ENCODE assay signal across 17 cellular contexts in genomic region chr20:58420798-58421496, GRCh38. TPM values are rescaled to one million over a fixed set of nuclear protein-coding genes. Genes with fewer than 3 reads are reported as not detected.
DNase-seq lines count a peak whose midpoint lies in the region; ATAC-seq and TF ChIP-seq lines count a peak whose summit lies in the region.
"Had no signal": no experiment of that assay in that cellular context is flagged by ENCODE, and none has a peak within 500 bp of the region (broad histone marks: within the 10 kb centered on the region; RNA-seq: fewer than 3 reads in every experiment).

No MANE protein-coding gene starts in this region.

- intact Hi-C loops in left ventricle myocardium superior (cut with micrococcal nuclease), result no loop called here
- intact Hi-C loops in CD4-positive, alpha-beta T cell (cut with DNase I, micrococcal nuclease), result no loop called here

- no peak for ATAC-seq in WTC11
- ATAC-seq in left ventricle myocardium superior, result no peak
- ATAC-seq in CD4-positive, alpha-beta T cell (ENCODE audit: poor library complexity), result no peak

- H3K36me3 Mint-ChIP-seq in WTC11, result peaks cover 29% of the 10 kb centered on the region
- H3K36me3 Mint-ChIP-seq in CD4-positive, alpha-beta T cell (ENCODE audit: low read depth), result peaks cover 74% of the 10 kb centered on the region

- no peaks in the 10 kb centered on the region for H3K27me3 Mint-ChIP-seq in WTC11 (ENCODE audit: low read depth)
- no peaks in the 10 kb centered on the region for H3K27me3 Mint-ChIP-seq in CD4-positive, alpha-beta T cell

- peaks cover 26% of the 10 kb centered on the region for H3K4me1 ChIP-seq in HEK293 (ENCODE audit: control insufficient read depth, insufficient read depth, low read length)

- CTCF ChIA-PET in AG04449 (lab: Yijun Ruan, JAX) (interaction anchor here (0.6 to 2.7 kb wide), 4 partner anchors 13 to 231 kb away, joined by 3 to 12 read pairs (median 3); no protein-coding TSS in a partner anchor), HEK293 (lab: Yijun Ruan, JAX) (interaction anchor here (0.6 to 0.7 kb wide), 2 partner anchors 78 to 103 kb away, joined by 3 read pairs; no protein-coding TSS in a partner anchor), WTC11 (lab: Charles Lee) (interaction anchor here (0.9 to 2.5 kb wide), 2 partner anchors 17 to 27 kb away, joined by 4 to 13 read pairs; no protein-coding TSS in a partner anchor)
- CTCF ChIA-PET in CD4-positive, alpha-beta T cell (lab: Charles Lee), result no interaction called here

- peak overlapping the region; percentile 46 for H3K27ac Mint-ChIP-seq in WTC11
- H3K27ac Mint-ChIP-seq in CD4-positive, alpha-beta T cell, result no peak overlapping the region
- H3K27ac Mint-ChIP-seq: neural progenitor cell had no signal

- H3K4me3 Mint-ChIP-seq in WTC11, result no peak overlapping the region
- no peak overlapping the region for H3K4me3 Mint-ChIP-seq in CD4-positive, alpha-beta T cell
- H3K4me3 Mint-ChIP-seq: neural progenitor cell had no signal

- POLR2A ChIA-PET in AG04449 (lab: Yijun Ruan, JAX), result interaction anchor here (0.7 to 1.2 kb wide), 2 partner anchors 13 to 32 kb away, joined by 3 to 4 read pairs; partner anchors contain the start of gene VAPB
- POLR2A ChIA-PET in HEK293 (lab: Yijun Ruan, JAX), result interaction anchor here (0.7 to 1.4 kb wide), 2 partner anchors 11 to 32 kb away, joined by 3 to 4 read pairs; partner anchors contain the start of gene VAPB
- POLR2A ChIA-PET in WTC11 (lab: Charles Lee), result interaction anchor here (0.6 kb wide), 2 partner anchors 121 to 233 kb away, joined by 3 to 4 read pairs; no protein-coding TSS in a partner anchor
- POLR2A ChIA-PET in CD4-positive, alpha-beta T cell (lab: Charles Lee), result interaction anchor here (0.6 to 2.0 kb wide), 2 partner anchors 13 to 952 kb away, joined by 3 to 8 read pairs; no protein-coding TSS in a partner anchor

- H3K27me3 ChIP-seq in CD4-positive, alpha-beta T cell (ENCODE audit: control insufficient read depth, insufficient read depth, low read length), result no peaks in the 10 kb centered on the region
- H3K27me3 ChIP-seq: cardiac muscle cell, neural progenitor cell, stomach had no signal

- H3K4me3 ChIP-seq in AG04449 (ENCODE audit: low read depth, low read length) (no peak overlapping the region), HEK293 (ENCODE audit: low read depth, low read length) (no peak overlapping the region)
- H3K4me3 ChIP-seq: cardiac muscle cell, neural progenitor cell, stomach had no signal

- peaks cover 0 to 28% of the 10 kb centered on the region in 2 experiments; a peak in 2 of 3 replicates for H3K36me3 ChIP-seq in HEK293 (ENCODE audit: control insufficient read depth in 2 of 2, insufficient read depth in 1 of 2, low read length in 2 of 2)
- H3K36me3 ChIP-seq: cardiac muscle cell, neural progenitor cell had no signal

- DNase-seq in AG04449 (ENCODE audit: low read depth, low spot score) (peak; percentile 17), WTC11 (ENCODE audit: low spot score) (no peak), hepatic stellate cell (ENCODE audit: low spot score) (peak; percentile 75), left ventricle myocardium superior (no peak), HuH-7.5 (ENCODE audit: low spot score) (no peak), NCI-H1048 (lab: John Stamatoyannopoulos, UW) (no peak)
- no peak for DNase-seq in CD4-positive, alpha-beta T cell
- DNase-seq: activated CD8-positive, alpha-beta memory T cell treated with anti-CD3 and anti-CD28 coated beads, Interleukin-2, amount 50 U/mL, for 48 hours; C1 segment of cervical spinal cord; NCI-H146; NK-92 treated with Interleukin-12 subunit alpha and Interleukin-12 subunit beta, amount 100 ng/mL, for 24 hours; stimulated activated CD4-positive, alpha-beta T cell treated with anti-CD3 and anti-CD28 coated beads, Interleukin-1b, Interleukin-23, amount 100 ng/mL, for 48 hours; stomach; T-helper 9 cell had no signal

- H3K4me1 Mint-ChIP-seq in WTC11, result peaks cover 60% of the 10 kb centered on the region
- peaks cover 38% of the 10 kb centered on the region for H3K4me1 Mint-ChIP-seq in CD4-positive, alpha-beta T cell (ENCODE audit: low read depth)

- no peaks in the 10 kb centered on the region for H3K9me3 ChIP-seq in HEK293 (ENCODE audit: control insufficient read depth, insufficient read depth, low read depth, low read length)
- H3K9me3 ChIP-seq in CD4-positive, alpha-beta T cell (ENCODE audit: control insufficient read depth, low read length), result no peaks in the 10 kb centered on the region
- H3K9me3 ChIP-seq: stomach had no signal

- H3K9me3 Mint-ChIP-seq in WTC11, result peaks cover 4% of the 10 kb centered on the region; the same call in 1 of the 2 replicates
- no peaks in the 10 kb centered on the region for H3K9me3 Mint-ChIP-seq in CD4-positive, alpha-beta T cell

- no peak overlapping the region for H3K27ac ChIP-seq in HEK293 (ENCODE audit: extremely low read depth, low read depth, low read length)
- H3K27ac ChIP-seq in CD4-positive, alpha-beta T cell (ENCODE audit: low read depth, low read length), result no peak overlapping the region
- H3K27ac ChIP-seq: cardiac muscle cell, neural progenitor cell, stomach had no signal

- TF ChIP-seq CTCF in AG04449 (IDR thresholded peaks at IDR 0.05; ENCODE audit: insufficient read depth, low read length, missing control alignments) (no peak), HEK293 (tag by site-specific recombination; IDR thresholded peaks at IDR 0.05) (no peak), WTC11 (IDR thresholded peaks at IDR 0.05) (no peak)
- TF ChIP-seq CTCF in CD4-positive, alpha-beta T cell (IDR thresholded peaks at IDR 0.05), result no peak

TF ChIP-seq in HEK293, 187 proteins besides CTCF, POLR2A, EP300 and RAD21 (continues in another document):
- peak; percentile 85 for TF ChIP-seq PRDM10 (tag by site-specific recombination; IDR thresholded peaks at IDR 0.05)
- TF ChIP-seq WT1 (tag by site-specific recombination; IDR thresholded peaks at IDR 0.05), result 0 out of 2 replicates have a peak, but pooled peaks have one; percentile 14

TF ChIP-seq in WTC11, 78 proteins besides CTCF, POLR2A, EP300 and RAD21 (continues in another document):
- TF ChIP-seq E2F1 (CRISPR knock-in tag; IDR thresholded peaks at IDR 0.05), result no peak
- TF ChIP-seq NFATC4 (CRISPR knock-in tag; IDR thresholded peaks at IDR 0.05), result no peak
- TF ChIP-seq JUN (CRISPR knock-in tag; IDR thresholded peaks at IDR 0.05), result no peak
- no peak for TF ChIP-seq PRDM15 (CRISPR knock-in tag; IDR thresholded peaks at IDR 0.05)
- no peak for TF ChIP-seq CREM (CRISPR knock-in tag; IDR thresholded peaks at IDR 0.05)
- TF ChIP-seq E2F4 (CRISPR knock-in tag; IDR thresholded peaks at IDR 0.05; ENCODE audit: borderline replicate concordance, low read depth), result no peak
- TF ChIP-seq SP1 (CRISPR knock-in tag; conservative IDR thresholded peaks at IDR 0.05), result no peak
- TF ChIP-seq TCF7 (CRISPR knock-in tag; IDR thresholded peaks at IDR 0.05; ENCODE audit: low read depth), result no peak
- TF ChIP-seq ZNF263 (CRISPR knock-in tag; IDR thresholded peaks at IDR 0.05; ENCODE audit: low read depth), result no peak
- TF ChIP-seq ATF1 (CRISPR knock-in tag; IDR thresholded peaks at IDR 0.05), result no peak

RNA-seq across cellular contexts. Expression of gene VAPB, which starts 31.9 kb away (rescaled TPM):
- total RNA-seq in WTC11 (2021), result 46.6 to 55.8 TPM (median 54.8 TPM) in 3 replicates
- 74.5 TPM for total RNA-seq in left ventricle myocardium superior
- total RNA-seq in CD4-positive, alpha-beta T cell, result 10 to 100 TPM; 25.2 to 29.4 TPM

Comparison
In these comparisons a context has a peak if more than half of its experiments do, and no peak if none do; other contexts are left out.
1. DNase-seq: peak in AG04449 (single experiment) and hepatic stellate cell (single experiment); none in WTC11 (single experiment), left ventricle myocardium superior (single experiment), HuH-7.5 (single experiment), NCI-H1048 (single experiment) and CD4-positive, alpha-beta T cell (0 of 10).